25 cellular contexts compared by ENCODE assay signal in the genomic region with DNA sequence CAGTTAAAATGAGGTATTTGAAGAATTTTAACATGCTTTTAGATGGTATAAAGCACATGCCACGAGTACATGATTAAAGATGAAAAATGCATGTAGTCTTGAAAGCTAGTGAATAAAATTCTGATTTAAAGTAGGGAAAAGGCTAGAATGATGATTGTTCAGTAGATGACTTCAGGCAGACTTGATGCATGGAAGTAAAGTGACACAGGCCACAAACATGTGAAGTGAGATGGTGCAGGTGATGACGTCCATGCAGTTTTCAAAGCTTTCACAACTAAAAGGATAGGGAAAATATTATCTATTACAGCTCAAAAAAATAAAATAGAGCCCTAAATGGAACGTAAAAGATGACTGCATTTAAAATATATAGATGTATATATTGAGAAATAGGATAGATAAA.
DNase-seq lines count a peak whose midpoint lies in the region; ATAC-seq and TF ChIP-seq lines count a peak whose summit lies in the region.
"Had no signal": no experiment of that assay in that cellular context is flagged by ENCODE, and none has a peak within 500 bp of the region (broad histone marks: within the 10 kb centered on the region; RNA-seq: fewer than 3 reads in every experiment).

No MANE protein-coding gene starts in this region.

- POLR2A ChIA-PET in SK-N-SH (lab: Yijun Ruan, JAX), result no interaction called here

- H3F3A ChIP-seq in SK-N-SH (replicated peaks; ENCODE audit: insufficient read depth), result peaks cover 4% of the 10 kb centered on the region

- H3K9me2 ChIP-seq in SK-N-SH, result no peaks in the 10 kb centered on the region

- H2AFZ ChIP-seq in SK-N-SH (ENCODE audit: low read depth) (no peak overlapping the region), osteoblast (ENCODE audit: low read length) (no peak overlapping the region)

- H3K27ac ChIP-seq in SK-N-SH (ENCODE audit: low read depth in 2 of 2, low read length in 1 of 2) (no peak overlapping the region), osteoblast (ENCODE audit: low read depth, low read length) (no peak overlapping the region), tibial artery (peak overlapping the region; percentile 0 to 53)
- H3K27ac ChIP-seq: 22Rv1, A549, BLaER1 had no signal

- 57% methylated on average over 3 of the region's 3 CpGs for WGBS in SK-N-SH (ENCODE audit: low lambda C conversion rate)

- no peak overlapping the region for H3K27ac Mint-ChIP-seq in stimulated activated naive CD8-positive, alpha-beta T cell treated with anti-CD3 and anti-CD28 coated beads, Interleukin-15, amount 100 ng/mL, for 72 hours
- H3K27ac Mint-ChIP-seq: CD14-positive monocyte; CD4-positive, alpha-beta memory T cell; CD4-positive, CD25-positive, alpha-beta regulatory T cell had no signal

- peaks cover 5% of the 10 kb centered on the region for H3K27me3 Mint-ChIP-seq in stimulated activated naive CD8-positive, alpha-beta T cell treated with anti-CD3 and anti-CD28 coated beads, Interleukin-15, amount 100 ng/mL, for 72 hours

- no peaks in the 10 kb centered on the region for H4K20me1 ChIP-seq in SK-N-SH (ENCODE audit: insufficient read depth)
- no peaks in the 10 kb centered on the region for H4K20me1 ChIP-seq in osteoblast (ENCODE audit: insufficient read depth, low read length)
- H4K20me1 ChIP-seq: BLaER1 had no signal

- TF ChIP-seq CTCF in SK-N-SH (IDR thresholded peaks at IDR 0.05), result no peak
- no peak for TF ChIP-seq CTCF in osteoblast (IDR thresholded peaks at IDR 0.05; ENCODE audit: extremely low read depth, low read depth, low read length)
- no peak for TF ChIP-seq CTCF in tibial artery (IDR thresholded peaks at IDR 0.05)

- no peak for TF ChIP-seq RAD21 in SK-N-SH (IDR thresholded peaks at IDR 0.05; ENCODE audit: low read length)

- CTCF ChIA-PET in SK-N-SH (lab: Yijun Ruan, JAX), result interaction anchor here (0.7 kb wide), 1 partner anchor 116 kb away, joined by 3 read pairs; no protein-coding TSS in a partner anchor

- H3K36me3 ChIP-seq in SK-N-SH (replicated peaks in 1 of 2; ENCODE audit: control insufficient read depth in 1 of 2, insufficient read depth in 2 of 2, low read length in 1 of 2) (no peaks in the 10 kb centered on the region), osteoblast (ENCODE audit: insufficient read depth, low read length) (peaks cover 43% of the 10 kb centered on the region), tibial artery (no peaks in the 10 kb centered on the region)
- H3K36me3 ChIP-seq: BE2C, BLaER1 had no signal

- H3K9me3 Mint-ChIP-seq in stimulated activated naive CD8-positive, alpha-beta T cell treated with anti-CD3 and anti-CD28 coated beads, Interleukin-15, amount 100 ng/mL, for 72 hours, result no peaks in the 10 kb centered on the region
- H3K9me3 Mint-ChIP-seq: CD4-positive, alpha-beta memory T cell; CD8-positive, alpha-beta memory T cell had no signal

- no peak for ATAC-seq in SK-N-SH treated with all-trans-retinoic acid at 6 μM for 48 hours
- no peak for ATAC-seq in stimulated activated naive CD8-positive, alpha-beta T cell treated with anti-CD3 and anti-CD28 coated beads, Interleukin-15, amount 100 ng/mL, for 72 hours
- ATAC-seq: A549, GM12878 had no signal

- H3K4me3 ChIP-seq in SK-N-SH (ENCODE audit: low read depth in 2 of 2, low read length in 1 of 2) (no peak overlapping the region), osteoblast (ENCODE audit: insufficient read depth, low read length) (no peak overlapping the region), tibial artery (no peak overlapping the region)
- H3K4me3 ChIP-seq: A549, BLaER1, GM12878 had no signal

- H3K4me1 ChIP-seq in SK-N-SH (ENCODE audit: control insufficient read depth in 1 of 2, insufficient read depth in 2 of 2, low read depth in 1 of 2, low read length in 1 of 2), result no peaks in the 10 kb centered on the region; a peak in 1 of 4 replicates
- H3K4me1 ChIP-seq in osteoblast (ENCODE audit: insufficient read depth, low read length), result no peaks in the 10 kb centered on the region
- H3K4me1 ChIP-seq in tibial artery, result peaks cover 0 to 31% (median 4%) of the 10 kb centered on the region in 4 donors
- H3K4me1 ChIP-seq: A549, BLaER1 had no signal

- H3K27me3 ChIP-seq in SK-N-SH (ENCODE audit: insufficient read depth) (no peaks in the 10 kb centered on the region), osteoblast (ENCODE audit: insufficient read depth, low read length) (no peaks in the 10 kb centered on the region), tibial artery (no peaks in the 10 kb centered on the region)
- H3K27me3 ChIP-seq: BE2C, BLaER1 had no signal

- H3K4me1 Mint-ChIP-seq in stimulated activated naive CD8-positive, alpha-beta T cell treated with anti-CD3 and anti-CD28 coated beads, Interleukin-15, amount 100 ng/mL, for 72 hours, result no peaks in the 10 kb centered on the region
- H3K4me1 Mint-ChIP-seq: CD14-positive monocyte had no signal

- H3K79me2 ChIP-seq in SK-N-SH (ENCODE audit: insufficient read depth) (no peaks in the 10 kb centered on the region), osteoblast (ENCODE audit: insufficient read depth, low read length) (no peaks in the 10 kb centered on the region)

- no peak overlapping the region for H3K9ac ChIP-seq in SK-N-SH
- H3K9ac ChIP-seq: BLaER1 had no signal

- intact Hi-C loops in tibial artery (cut with DNase I; ENCODE audit: low total_unique reads), result no loop called here

- DNase-seq in SK-N-SH (no peak), osteoblast (ENCODE audit: insufficient read length, low spot score, missing footprints) (peak; percentile 35), tibial artery (no peak), Ammon's horn (ENCODE audit: low spot score) (no peak)
- no peak for DNase-seq in stimulated activated naive CD8-positive, alpha-beta T cell treated with anti-CD3 and anti-CD28 coated beads, Interleukin-15, amount 100 ng/mL, for 72 hours
- DNase-seq: AML-193; BE2C; C1 segment of cervical spinal cord; CD4-positive, alpha-beta memory T cell; CD4-positive, CD25-positive, alpha-beta regulatory T cell; CD8-positive, alpha-beta memory T cell; COR-L47; DMS 273 treated with DMSO at 0.1 percent for 48 hours; DMS153; DMS53; DMS79; DND-41; EL; GDM1 had no signal

- no peak overlapping the region for H3K4me2 ChIP-seq in SK-N-SH
- no peak overlapping the region for H3K4me2 ChIP-seq in osteoblast (ENCODE audit: insufficient read depth, low read length)
- H3K4me2 ChIP-seq: A549, BLaER1 had no signal

- TF ChIP-seq EP300 in SK-N-SH (IDR thresholded peaks at IDR 0.05; ENCODE audit: borderline replicate concordance in 1 of 2, low read depth in 1 of 2, low read length in 1 of 2), result no peak

- H3K4me3 Mint-ChIP-seq in stimulated activated naive CD8-positive, alpha-beta T cell treated with anti-CD3 and anti-CD28 coated beads, Interleukin-15, amount 100 ng/mL, for 72 hours, result no peak overlapping the region
- H3K4me3 Mint-ChIP-seq: CD14-positive monocyte; CD4-positive, alpha-beta memory T cell; CD4-positive, CD25-positive, alpha-beta regulatory T cell; CD8-positive, alpha-beta memory T cell had no signal

- H3K9me3 ChIP-seq in SK-N-SH, result no peaks in the 10 kb centered on the region
- no peaks in the 10 kb centered on the region for H3K9me3 ChIP-seq in osteoblast (ENCODE audit: low read depth, low read length)
- no peaks in the 10 kb centered on the region for H3K9me3 ChIP-seq in tibial artery
- H3K9me3 ChIP-seq: A549, BE2C, BLaER1 had no signal

TF ChIP-seq in SK-N-SH treated with all-trans-retinoic acid at 6 μM for 48 hours, 23 proteins besides CTCF, POLR2A, EP300 and RAD21:
- TF ChIP-seq ARNTL (CRISPR knock-in tag; IDR thresholded peaks at IDR 0.05; ENCODE audit: borderline replicate concordance, low read depth), result no peak
- no peak for TF ChIP-seq ZFP3 (CRISPR knock-in tag; IDR thresholded peaks at IDR 0.05)
- TF ChIP-seq TCF4 (CRISPR knock-in tag; IDR thresholded peaks at IDR 0.05; ENCODE audit: borderline replicate concordance), result no peak
- TF ChIP-seq PPARA (CRISPR knock-in tag; IDR thresholded peaks at IDR 0.05; ENCODE audit: borderline replicate concordance), result no peak
- 0 out of 2 replicates have a peak, but pooled peaks have one; percentile 8 for TF ChIP-seq ISL1 (CRISPR knock-in tag; IDR thresholded peaks at IDR 0.05)
- TF ChIP-seq GLIS3 (CRISPR knock-in tag; IDR thresholded peaks at IDR 0.05), result no peak
- TF ChIP-seq ZC3H10 (CRISPR knock-in tag; IDR thresholded peaks at IDR 0.05), result no peak

TF ChIP-seq in SK-N-SH, 30 proteins besides CTCF, POLR2A, EP300 and RAD21 (continues in another document):
- TF ChIP-seq FOSL2 (IDR thresholded peaks at IDR 0.05; ENCODE audit: borderline replicate concordance, low read depth) (no peak), MXI1 (IDR thresholded peaks at IDR 0.05; ENCODE audit: low read depth, low read length) (no peak), FOXJ3 (CRISPR knock-in tag; IDR thresholded peaks at IDR 0.05) (no peak), CHD2 (IDR thresholded peaks at IDR 0.05; ENCODE audit: low read length, partially characterized antibody) (no peak), TAF1 (IDR thresholded peaks at IDR 0.05; ENCODE audit: borderline replicate concordance, low read depth, low read length) (no peak), FOXM1 (IDR thresholded peaks at IDR 0.05; ENCODE audit: low read depth) (no peak), USF1 (IDR thresholded peaks at IDR 0.05; ENCODE audit: borderline replicate concordance, low read depth) (no peak)
- TF ChIP-seq, protein P1, sequence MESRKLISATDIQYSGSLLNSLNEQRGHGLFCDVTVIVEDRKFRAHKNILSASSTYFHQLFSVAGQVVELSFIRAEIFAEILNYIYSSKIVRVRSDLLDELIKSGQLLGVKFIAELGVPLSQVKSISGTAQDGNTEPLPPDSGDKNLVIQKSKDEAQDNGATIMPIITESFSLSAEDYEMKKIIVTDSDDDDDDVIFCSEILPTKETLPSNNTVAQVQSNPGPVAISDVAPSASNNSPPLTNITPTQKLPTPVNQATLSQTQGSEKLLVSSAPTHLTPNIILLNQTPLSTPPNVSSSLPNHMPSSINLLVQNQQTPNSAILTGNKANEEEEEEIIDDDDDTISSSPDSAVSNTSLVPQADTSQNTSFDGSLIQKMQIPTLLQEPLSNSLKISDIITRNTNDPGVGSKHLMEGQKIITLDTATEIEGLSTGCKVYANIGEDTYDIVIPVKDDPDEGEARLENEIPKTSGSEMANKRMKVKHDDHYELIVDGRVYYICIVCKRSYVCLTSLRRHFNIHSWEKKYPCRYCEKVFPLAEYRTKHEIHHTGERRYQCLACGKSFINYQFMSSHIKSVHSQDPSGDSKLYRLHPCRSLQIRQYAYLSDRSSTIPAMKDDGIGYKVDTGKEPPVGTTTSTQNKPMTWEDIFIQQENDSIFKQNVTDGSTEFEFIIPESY (IDR thresholded peaks at IDR 0.05; ENCODE audit: borderline replicate concordance, low read depth), result no peak

Comparison
In these comparisons a context has a peak if more than half of its experiments do, and no peak if none do; other contexts are left out.
1. H3K27ac ChIP-seq: peak in tibial artery (2 of 2); none in SK-N-SH (0 of 2) and osteoblast (single experiment).